Comparison of ENCODE assay signal across 13 cellular contexts in the genomic region with DNA sequence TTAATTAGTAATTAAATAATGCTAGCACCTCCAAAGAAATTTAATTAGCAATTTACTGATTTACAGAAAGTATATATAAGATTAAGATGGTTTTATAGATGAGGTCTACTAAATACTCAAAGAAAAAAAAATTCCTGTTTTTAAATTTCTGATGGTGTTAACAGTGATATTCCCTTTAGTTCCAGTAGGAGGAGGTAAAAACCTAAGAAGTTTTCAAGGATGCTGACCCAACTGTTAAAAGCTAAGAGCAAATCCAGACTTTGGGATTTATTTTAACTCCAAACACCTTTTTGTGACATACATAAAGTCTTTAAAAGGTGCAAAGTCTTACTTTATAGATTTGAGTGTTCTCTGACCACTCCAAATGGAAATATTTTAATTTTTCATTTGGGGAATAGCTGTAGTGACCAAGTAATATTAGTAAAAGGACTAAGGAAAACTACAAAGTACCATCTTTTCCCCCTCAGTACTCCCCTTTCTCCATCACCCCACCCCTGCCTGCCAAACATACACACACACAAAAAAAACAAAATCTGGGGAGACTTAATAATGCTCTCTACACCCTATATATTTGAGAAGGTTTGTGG. TPM values are rescaled to one million over a fixed set of nuclear protein-coding genes. Genes with fewer than 3 reads are reported as not detected.
A peak's percentile ranks its signal among the peaks of the same experiment; 100 is the strongest.
DNase-seq lines count a peak whose midpoint lies in the region; ATAC-seq and TF ChIP-seq lines count a peak whose summit lies in the region.
"Had no signal": no experiment of that assay in that cellular context is flagged by ENCODE, and none has a peak within 500 bp of the region (broad histone marks: within the 10 kb centered on the region; RNA-seq: fewer than 3 reads in every experiment).

No MANE protein-coding gene starts in this region.

- H3K4me1 ChIP-seq in mucosa of descending colon (ENCODE audit: low read depth) = no peaks in the 10 kb centered on the region

- no peak for ATAC-seq in mucosa of descending colon

- intact Hi-C loops in mucosa of descending colon (cut with DNase I, micrococcal nuclease) = loop anchor here in 1 of 2 donors (2.0 kb wide), 1 partner anchor 286 kb away; no protein-coding TSS in a partner anchor

- no peak overlapping the region for H3K4me3 ChIP-seq in GM06990 (replicated peaks; ENCODE audit: low read depth, low read length)
- H3K4me3 ChIP-seq in mucosa of descending colon = no peak overlapping the region
- no peak overlapping the region for H3K4me3 ChIP-seq in coronary artery

- H3K36me3 Mint-ChIP-seq in chondrocyte (ENCODE audit: low read depth) = no peaks in the 10 kb centered on the region

- no peak overlapping the region for H3K27ac ChIP-seq in coronary artery

- no peaks in the 10 kb centered on the region for H3K9me3 ChIP-seq in mucosa of descending colon

- H3K27me3 Mint-ChIP-seq in chondrocyte (ENCODE audit: low read depth) = peaks cover 44% of the 10 kb centered on the region

- no peaks in the 10 kb centered on the region for H3K27me3 ChIP-seq in GM06990 (replicated peaks; ENCODE audit: control insufficient read depth, insufficient read depth, low read length)

- TF ChIP-seq CTCF in GM06990 (IDR thresholded peaks at IDR 0.05; ENCODE audit: insufficient read depth, low read length, poor library complexity, severe bottlenecking) (peak; percentile 41), chondrocyte (IDR thresholded peaks at IDR 0.05) (peak; percentile 75), mucosa of descending colon (IDR thresholded peaks at IDR 0.05) (peak; percentile 18), coronary artery (IDR thresholded peaks at IDR 0.05) (no peak)

- H3K36me3 ChIP-seq in GM06990 (ENCODE audit: control insufficient read depth, insufficient read depth, low read length) (no peaks in the 10 kb centered on the region), mucosa of descending colon (ENCODE audit: low read depth) (no peaks in the 10 kb centered on the region)

- no peak for DNase-seq in GM06990 (ENCODE audit: extremely low read depth, insufficient read length)
- peak; percentile 4 for DNase-seq in NCI-H69 (lab: John Stamatoyannopoulos, UW)
- DNase-seq in chondrocyte (ENCODE audit: low spot score) = no peak
- no peak for DNase-seq in mucosa of descending colon
- no peak for DNase-seq in coronary artery (ENCODE audit: low spot score)
- DNase-seq in NCI-H187 (lab: John Stamatoyannopoulos, UW) = no peak
- no peak for DNase-seq in medulla oblongata (ENCODE audit: extremely low spot score)
- no peak for DNase-seq in NCI-H2029 treated with DMSO at 0.1 percent for 48 hours (lab: John Stamatoyannopoulos, UW)
- DNase-seq: activated gamma-delta T cell treated with Interleukin-2 at 50 U/mL for 16 hours, hypothalamus, Karpas-422, T-helper 1 cell had no signal

- H3K4me1 Mint-ChIP-seq in chondrocyte (ENCODE audit: low read depth) = no peaks in the 10 kb centered on the region

- H3K27ac Mint-ChIP-seq in chondrocyte (ENCODE audit: unreplicated experiment) = no peak overlapping the region

- H3K9me3 Mint-ChIP-seq in chondrocyte (ENCODE audit: low read depth) = no peaks in the 10 kb centered on the region

- H3K4me3 Mint-ChIP-seq in chondrocyte (ENCODE audit: unreplicated experiment) = no peak overlapping the region

RNA-seq across cellular contexts. Expression of gene CSN1S1, which starts 34.2 kb away (rescaled TPM):
- total RNA-seq in chondrocyte (not detected in 3 replicates), mucosa of descending colon (not detected)
- total RNA-seq: urinary bladder had no signal

RNA-seq across cellular contexts. Expression of gene SULT1E1, which starts 36.7 kb away (rescaled TPM):
- 1.2 to 1.9 TPM (median 1.4 TPM) in 3 replicates for total RNA-seq in chondrocyte
- under 1 TPM in 1 of 3 donors, not detected in 2; 0.26 TPM for total RNA-seq in mucosa of descending colon
